ENCODE assay signal across 9 cellular contexts in the genomic region with DNA sequence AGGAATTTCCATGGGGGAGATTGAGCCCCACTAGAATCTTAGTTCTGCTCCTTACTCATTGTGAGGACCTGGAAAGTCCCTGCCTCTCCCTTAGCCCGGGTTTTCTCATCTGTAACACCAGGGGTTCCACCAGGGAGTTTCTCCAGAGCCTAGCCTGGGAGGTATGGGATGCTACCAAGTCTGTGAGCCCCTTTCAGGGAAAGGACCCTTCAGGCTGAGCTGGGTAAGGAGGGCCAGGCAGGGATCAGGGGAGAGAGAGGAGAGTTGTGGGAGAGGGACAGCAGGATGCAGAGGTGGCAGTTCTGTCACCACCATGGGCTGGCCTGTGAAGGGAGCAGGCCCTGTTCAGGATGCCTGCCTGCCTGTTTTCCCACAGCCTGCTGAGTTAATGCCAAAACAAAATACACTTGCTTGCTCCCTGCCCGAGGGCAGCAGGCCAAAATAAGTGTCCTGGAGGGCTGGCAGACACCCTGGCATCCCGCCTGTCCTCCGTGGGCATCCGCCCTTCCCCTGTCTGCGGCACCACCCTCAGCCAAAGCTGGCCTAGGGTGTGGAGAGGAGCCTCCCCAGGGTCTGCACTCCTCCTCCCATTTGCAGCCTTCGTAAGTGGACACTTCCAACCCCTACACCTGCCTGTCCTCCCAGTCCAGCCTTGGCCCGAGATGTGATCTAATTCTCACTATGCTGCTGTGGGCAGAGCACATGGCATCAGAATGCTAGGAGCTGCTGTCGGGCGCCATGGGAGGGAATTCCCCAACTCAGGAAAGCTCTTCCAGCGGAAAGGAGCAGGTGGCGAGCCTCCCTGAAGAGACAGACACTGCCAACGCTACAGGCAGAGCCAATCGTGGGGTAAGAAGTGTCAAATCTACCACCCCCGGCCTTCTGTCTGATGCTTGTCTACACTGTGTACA. TPM values are rescaled to one million over a fixed set of nuclear protein-coding genes. Genes with fewer than 3 reads are reported as not detected.
DNase-seq lines count a peak whose midpoint lies in the region; ATAC-seq and TF ChIP-seq lines count a peak whose summit lies in the region.
"Had no signal": no experiment of that assay in that cellular context is flagged by ENCODE, and none has a peak within 500 bp of the region (broad histone marks: within the 10 kb centered on the region; RNA-seq: fewer than 3 reads in every experiment).

No MANE protein-coding gene starts in this region.

- H3K27me3 ChIP-seq in testis (no peaks in the 10 kb centered on the region), vagina (no peaks in the 10 kb centered on the region)

- DNase-seq in T-helper 1 cell (no peak), activated B cell treated with CpG ODN at 0.5 μM for 24 hours (no peak), kidney glomerular epithelial cell (lab: John Stamatoyannopoulos, UW) (peak; percentile 25), testis (peak; percentile 37), DMS79 treated with DMSO at 0.1 percent for 48 hours (lab: John Stamatoyannopoulos, UW) (no peak), vagina (ENCODE audit: extremely low spot score in 2 of 2) (no peak)

- H3K4me3 ChIP-seq in testis (no peak overlapping the region), vagina (no peak overlapping the region)
- H3K4me3 ChIP-seq: HAP-1 had no signal

- H3K27ac ChIP-seq in testis = no peak overlapping the region
- no peak overlapping the region for H3K27ac ChIP-seq in vagina

- TF ChIP-seq CTCF in activated B cell treated with CpG ODN at 0.5 μM for 24 hours (IDR thresholded peaks at IDR 0.05) = no peak
- no peak for TF ChIP-seq CTCF in testis (IDR thresholded peaks at IDR 0.05)
- no peak for TF ChIP-seq CTCF in vagina (IDR thresholded peaks at IDR 0.05)

- peaks cover 1% of the 10 kb centered on the region for H3K36me3 Mint-ChIP-seq in T-helper 1 cell treated with Interleukin-12 subunit alpha and Interleukin-12 subunit beta and Interleukin-4 antibody, amounts not matched to agents 30 μg/mL and 1 μg/mL, for 36 hours (ENCODE audit: low read depth)
- no peaks in the 10 kb centered on the region for H3K36me3 Mint-ChIP-seq in activated B cell treated with CpG ODN at 0.5 μM for 24 hours (ENCODE audit: low read depth)

- H3K4me1 Mint-ChIP-seq in T-helper 1 cell treated with Interleukin-12 subunit alpha and Interleukin-12 subunit beta and Interleukin-4 antibody, amounts not matched to agents 30 μg/mL and 1 μg/mL, for 36 hours (ENCODE audit: low read depth) = peaks cover 57% of the 10 kb centered on the region
- H3K4me1 Mint-ChIP-seq in activated B cell treated with CpG ODN at 0.5 μM for 24 hours = peaks cover 99% of the 10 kb centered on the region

- POLR2A ChIA-PET in activated B cell treated with CpG ODN at 0.5 μM for 24 hours (lab: Charles Lee) = interaction anchor here (0.6 to 15.2 kb wide), 4 partner anchors 10 to 332 kb away, joined by 3 to 551 read pairs (median 6); no protein-coding TSS in a partner anchor

- H3K4me3 Mint-ChIP-seq in T-helper 1 cell treated with Interleukin-12 subunit alpha and Interleukin-12 subunit beta and Interleukin-4 antibody, amounts not matched to agents 30 μg/mL and 1 μg/mL, for 36 hours = no peak overlapping the region
- H3K4me3 Mint-ChIP-seq in activated B cell treated with CpG ODN at 0.5 μM for 24 hours = peak overlapping the region; percentile 41

- 66 to 81% methylated on average over 15 of the region's 15 CpGs for WGBS in testis, 2 donors

- no peaks in the 10 kb centered on the region for H3K9me3 Mint-ChIP-seq in T-helper 1 cell treated with Interleukin-12 subunit alpha and Interleukin-12 subunit beta and Interleukin-4 antibody, amounts not matched to agents 30 μg/mL and 1 μg/mL, for 36 hours
- no peaks in the 10 kb centered on the region for H3K9me3 Mint-ChIP-seq in activated B cell treated with CpG ODN at 0.5 μM for 24 hours

- H3K36me3 ChIP-seq in testis (ENCODE audit: low read depth, missing control alignments) = no peaks in the 10 kb centered on the region
- no peaks in the 10 kb centered on the region for H3K36me3 ChIP-seq in vagina
- H3K36me3 ChIP-seq: HAP-1 had no signal

- H3K27me3 Mint-ChIP-seq in T-helper 1 cell treated with Interleukin-12 subunit alpha and Interleukin-12 subunit beta and Interleukin-4 antibody, amounts not matched to agents 30 μg/mL and 1 μg/mL, for 36 hours (ENCODE audit: low read depth) = no peaks in the 10 kb centered on the region
- H3K27me3 Mint-ChIP-seq in activated B cell treated with CpG ODN at 0.5 μM for 24 hours = no peaks in the 10 kb centered on the region

- CTCF ChIA-PET in activated B cell treated with CpG ODN at 0.5 μM for 24 hours (lab: Charles Lee) = interaction anchor here (1.2 to 6.3 kb wide), 4 partner anchors 9 to 30 kb away, joined by 3 to 30 read pairs (median 4); no protein-coding TSS in a partner anchor

- ATAC-seq in activated B cell treated with CpG ODN at 0.5 μM for 24 hours (ENCODE audit: low read depth) (no peak), HG02642 (IDR thresholded peaks at IDR 0.05; ENCODE audit: poor library complexity, unreplicated experiment) (no peak)

- peak overlapping the region; percentile 66 for H3K27ac Mint-ChIP-seq in T-helper 1 cell treated with Interleukin-12 subunit alpha and Interleukin-12 subunit beta and Interleukin-4 antibody, amounts not matched to agents 30 μg/mL and 1 μg/mL, for 36 hours
- H3K27ac Mint-ChIP-seq in activated B cell treated with CpG ODN at 0.5 μM for 24 hours = peak overlapping the region; percentile 86

- no peaks in the 10 kb centered on the region for H3K9me3 ChIP-seq in testis
- H3K9me3 ChIP-seq in vagina = no peaks in the 10 kb centered on the region
- H3K9me3 ChIP-seq: HAP-1 had no signal

- H3K4me1 ChIP-seq in testis (peaks cover 13% of the 10 kb centered on the region), vagina (peaks cover 11% of the 10 kb centered on the region)
- H3K4me1 ChIP-seq: HAP-1 had no signal

- TF ChIP-seq POLR2A in testis (IDR thresholded peaks at IDR 0.05) (no peak), vagina (IDR thresholded peaks at IDR 0.05) (no peak)

- intact Hi-C loops in activated B cell treated with CpG ODN at 0.5 μM for 24 hours (cut with micrococcal nuclease) (no loop called here), testis (cut with DNase I; ENCODE audit: low total_unique reads) (no loop called here), vagina (cut with DNase I) (loop anchor here (10.0 kb wide), 1 partner anchor 313 kb away; no protein-coding TSS in a partner anchor)

RNA-seq across cellular contexts. Expression of a gene that starts 5.9 kb away (rescaled TPM):
- total RNA-seq in activated B cell treated with CpG ODN at 0.5 μM for 24 hours (176 and 207 TPM in 2 replicates), testis (10 to 100 TPM; 65.9 to 69.6 TPM), vagina (15.7 TPM)
- polyA plus RNA-seq in testis (ENCODE audit: insufficient read depth, low read depth, low replicate concordance) = 44.0 TPM

Comparison
In these comparisons a context has a peak if more than half of its experiments do, and no peak if none do; other contexts are left out.
1. DNase-seq: peak in kidney glomerular epithelial cell (single experiment) and testis (single experiment); none in T-helper 1 cell (0 of 5), activated B cell treated with CpG ODN at 0.5 μM for 24 hours (single experiment), DMS79 treated with DMSO at 0.1 percent for 48 hours (single experiment) and vagina (0 of 2).